21 cellular contexts compared by ENCODE assay signal in genomic region chr2:41728757-41729338, GRCh38.
DNase-seq lines count a peak whose midpoint lies in the region; ATAC-seq, FAIRE-seq and TF ChIP-seq lines count a peak whose summit lies in the region.
"Had no signal": no experiment of that assay in that cellular context is flagged by ENCODE, and none has a peak within 500 bp of the region (broad histone marks: within the 10 kb centered on the region; RNA-seq: fewer than 3 reads in every experiment).

No MANE protein-coding gene starts in this region.

- ATAC-seq in right lobe of liver: peak; percentile 35 to 77 (median 43)
- ATAC-seq in GM21526 (IDR thresholded peaks at IDR 0.05; ENCODE audit: low FRiP score, unreplicated experiment): no peak
- ATAC-seq: GM12878, Panc1, SK-N-SH treated with all-trans-retinoic acid at 6 μM for 48 hours had no signal

- no peak for FAIRE-seq in bronchial epithelial cell (lab: Jason Lieb, UNC)
- FAIRE-seq: D721Med, GM12878 had no signal

- H3K27me3 ChIP-seq in MG63 (no peaks in the 10 kb centered on the region), bronchial epithelial cell (ENCODE audit: control insufficient read depth, insufficient read depth, low read length) (no peaks in the 10 kb centered on the region), right lobe of liver (no peaks in the 10 kb centered on the region)

- TF ChIP-seq CTCF in bronchial epithelial cell (IDR thresholded peaks at IDR 0.05; ENCODE audit: insufficient read depth, low read length, severe bottlenecking) (no peak), right lobe of liver (IDR thresholded peaks at IDR 0.05) (no peak)

- no peak for TF ChIP-seq POLR2A in right lobe of liver (IDR thresholded peaks at IDR 0.05)

- WGBS in right lobe of liver (ENCODE audit: insufficient coverage, low coverage, low lambda C conversion rate, missing lambda C conversion rate): 24% methylated on average over 5 of the region's 5 CpGs

- H3K4me3 ChIP-seq in MG63 (no peak overlapping the region), bronchial epithelial cell (ENCODE audit: low read depth, low read length) (no peak overlapping the region), right lobe of liver (no peak overlapping the region)
- H3K4me3 ChIP-seq: GM12878 had no signal

- intact Hi-C loops in right lobe of liver (cut with DNase I): no loop called here

- H3K36me3 ChIP-seq in MG63: no peaks in the 10 kb centered on the region
- no peaks in the 10 kb centered on the region for H3K36me3 ChIP-seq in bronchial epithelial cell (ENCODE audit: control insufficient read depth, insufficient read depth, low read length)
- no peaks in the 10 kb centered on the region for H3K36me3 ChIP-seq in right lobe of liver
- H3K36me3 ChIP-seq: BE2C had no signal

- DNase-seq in DMS53 treated with DMSO at 0.1 percent for 48 hours (lab: John Stamatoyannopoulos, UW; ENCODE audit: unreplicated experiment) (peak; percentile 39), MG63 (peak; percentile 25), bronchial epithelial cell (ENCODE audit: low read depth) (peak; percentile 57), right lobe of liver (no peak), HCEC 1CT (no peak), NCI-H2107 (lab: John Stamatoyannopoulos, UW) (no peak)
- DNase-seq: BE2C, DND-41, H7, IMR-90, NCI-H1048, NCI-H1417 treated with DMSO at 0.1 percent for 48 hours, NCI-H187, NCI-H2171, NCI-H748 treated with DMSO at 0.1 percent for 48 hours had no signal

- peaks cover 0 to 44% (median 6%) of the 10 kb centered on the region in 4 donors for H3K4me1 ChIP-seq in right lobe of liver
- H3K4me1 ChIP-seq: BE2C had no signal

- no peak overlapping the region for H3K27ac ChIP-seq in right lobe of liver
- H3K27ac ChIP-seq: KMS-11 had no signal

- H3K9me3 ChIP-seq in MG63: no peaks in the 10 kb centered on the region
- H3K9me3 ChIP-seq in right lobe of liver: no peaks in the 10 kb centered on the region
- H3K9me3 ChIP-seq: BE2C had no signal

Comparison
In these comparisons a context has a peak if more than half of its experiments do, and no peak if none do; other contexts are left out.
1. DNase-seq: peak in DMS53 treated with DMSO at 0.1 percent for 48 hours (single experiment), MG63 (single experiment) and bronchial epithelial cell (single experiment); none in right lobe of liver (0 of 3), HCEC 1CT (single experiment) and NCI-H2107 (single experiment).